ENCODE assay signal across 8 cellular contexts in genomic region chr1:37553598-37553926, GRCh38. TPM values are rescaled to one million over a fixed set of nuclear protein-coding genes. Genes with fewer than 3 reads are reported as not detected.
A peak's percentile ranks its signal among the peaks of the same experiment; 100 is the strongest.
DNase-seq lines count a peak whose midpoint lies in the region; ATAC-seq and TF ChIP-seq lines count a peak whose summit lies in the region.

No MANE protein-coding gene starts in this region.

- peaks cover 4 to 49% (median 7%) of the 10 kb centered on the region in 3 donors for H3K36me3 Mint-ChIP-seq in CD8-positive, alpha-beta memory T cell
- H3K36me3 Mint-ChIP-seq in neural progenitor cell = peaks cover 5% of the 10 kb centered on the region

- H3K27me3 Mint-ChIP-seq in CD8-positive, alpha-beta memory T cell = peaks cover 0 to 11% of the 10 kb centered on the region in 2 donors
- H3K27me3 Mint-ChIP-seq in neural progenitor cell (ENCODE audit: insufficient read depth, low read depth) = peaks cover 5% of the 10 kb centered on the region

- no peak for ATAC-seq in HG03342 (IDR thresholded peaks at IDR 0.05; ENCODE audit: unreplicated experiment)

- peaks cover 35% of the 10 kb centered on the region for H4K20me1 ChIP-seq in neural progenitor cell (ENCODE audit: low read depth)

- no peak for TF ChIP-seq CTCF in LNCaP clone FGC (IDR thresholded peaks at IDR 0.05; ENCODE audit: control insufficient read depth, extremely low read depth, insufficient read depth)
- no peak for TF ChIP-seq CTCF in neural progenitor cell (IDR thresholded peaks at IDR 0.05)

- peak overlapping the region; percentile 97 to 100 (median 99) for H3K4me3 Mint-ChIP-seq in CD8-positive, alpha-beta memory T cell
- H3K4me3 Mint-ChIP-seq in neural progenitor cell = peak overlapping the region; percentile 99

- CTCF ChIA-PET in CD8-positive, alpha-beta memory T cell (lab: Charles Lee) = interaction anchor here (1.2 to 1.7 kb wide), 4 partner anchors 39 to 129 kb away, joined by 3 to 7 read pairs (median 4); partner anchors contain the start of gene MEAF6

- peak overlapping the region; percentile 85 for H2AFZ ChIP-seq in neural progenitor cell (replicated peaks)

- peak overlapping the region; percentile 97 for H3K4me3 ChIP-seq in CD8-positive, alpha-beta memory T cell (ENCODE audit: low read length)
- H3K4me3 ChIP-seq in LNCaP clone FGC (ENCODE audit: low read depth, low read length) (peak overlapping the region; percentile 100), duodenal mucosa (ENCODE audit: low read depth in 1 of 2, low read length in 2 of 2) (peak overlapping the region; percentile 99 to 100), neural progenitor cell (peak overlapping the region; percentile 97)

- H3K9me3 ChIP-seq in CD8-positive, alpha-beta memory T cell (ENCODE audit: low read length) = no peaks in the 10 kb centered on the region
- H3K9me3 ChIP-seq in duodenal mucosa (ENCODE audit: control insufficient read depth in 1 of 2, low read length in 2 of 2) = no peaks in the 10 kb centered on the region
- no peaks in the 10 kb centered on the region for H3K9me3 ChIP-seq in neural progenitor cell (ENCODE audit: low read depth)

- no peaks in the 10 kb centered on the region for H3K27me3 ChIP-seq in CD8-positive, alpha-beta memory T cell (ENCODE audit: insufficient read depth, low read length, poor library complexity, severe bottlenecking)
- H3K27me3 ChIP-seq in duodenal mucosa (ENCODE audit: control insufficient read depth in 1 of 2, insufficient read depth in 2 of 2, low read length in 2 of 2) (no peaks in the 10 kb centered on the region), neural progenitor cell (no peaks in the 10 kb centered on the region)

- H3F3A ChIP-seq in neural progenitor cell (ENCODE audit: low read depth) = no peaks in the 10 kb centered on the region

- H3K9ac ChIP-seq in duodenal mucosa (ENCODE audit: low read depth in 1 of 2, low read length in 2 of 2) (peak overlapping the region; percentile 85 to 99), neural progenitor cell (peak overlapping the region; percentile 96)

- peaks cover 40 to 58% (median 46%) of the 10 kb centered on the region in 3 donors for H3K4me1 Mint-ChIP-seq in CD8-positive, alpha-beta memory T cell
- peaks cover 40% of the 10 kb centered on the region for H3K4me1 Mint-ChIP-seq in neural progenitor cell

- H3K79me2 ChIP-seq in neural progenitor cell (ENCODE audit: low read depth) = peaks cover 42% of the 10 kb centered on the region

- H3K4me1 ChIP-seq in CD8-positive, alpha-beta memory T cell (ENCODE audit: insufficient read depth, low read length) = peaks cover 18% of the 10 kb centered on the region
- peaks cover 20 to 22% of the 10 kb centered on the region in 2 donors for H3K4me1 ChIP-seq in duodenal mucosa (ENCODE audit: control insufficient read depth in 1 of 2, insufficient read depth in 2 of 2, low read length in 2 of 2)
- peaks cover 15% of the 10 kb centered on the region for H3K4me1 ChIP-seq in neural progenitor cell

- H3K27ac Mint-ChIP-seq in CD8-positive, alpha-beta memory T cell = peak overlapping the region; percentile 90 to 100 (median 98)
- H3K27ac Mint-ChIP-seq in neural progenitor cell = no peak overlapping the region

- no peak for DNase-seq in CD8-positive, alpha-beta memory T cell
- DNase-seq in LNCaP clone FGC (ENCODE audit: low read depth) (no peak), neural progenitor cell (ENCODE audit: low spot score) (no peak), HCEC 1CT (no peak), GM19240 (ENCODE audit: insufficient read length, low spot score) (no peak), NCI-H510A treated with DMSO at 0.1 percent for 48 hours (lab: John Stamatoyannopoulos, UW) (no peak)

- peak overlapping the region; percentile 100 for H3K4me2 ChIP-seq in neural progenitor cell

- POLR2A ChIA-PET in CD8-positive, alpha-beta memory T cell (lab: Charles Lee) = interaction anchor here (1.0 to 1.4 kb wide), 5 partner anchors 38 to 306 kb away, joined by 3 to 7 read pairs (median 3); partner anchors contain the start of genes CDCA8, MEAF6 and MTF1

- H3K9me3 Mint-ChIP-seq in CD8-positive, alpha-beta memory T cell = no peaks in the 10 kb centered on the region
- H3K9me3 Mint-ChIP-seq in neural progenitor cell = no peaks in the 10 kb centered on the region

- H3K36me3 ChIP-seq in CD8-positive, alpha-beta memory T cell (ENCODE audit: insufficient read depth, low read length) = no peaks in the 10 kb centered on the region
- H3K36me3 ChIP-seq in duodenal mucosa (ENCODE audit: control insufficient read depth in 1 of 2, insufficient read depth in 2 of 2, low read length in 2 of 2) (peaks cover 2 to 7% of the 10 kb centered on the region in 2 donors), neural progenitor cell (no peaks in the 10 kb centered on the region)

- peak overlapping the region; percentile 94 for H3K27ac ChIP-seq in CD8-positive, alpha-beta memory T cell (ENCODE audit: low read depth, low read length)
- H3K27ac ChIP-seq in duodenal mucosa (ENCODE audit: low read depth, low read length) = peak overlapping the region; percentile 88
- H3K27ac ChIP-seq in neural progenitor cell = peak overlapping the region; percentile 76

RNA-seq across cellular contexts. Expression of gene SNIP1, which starts 0.5 kb away (rescaled TPM):
- 10 to 100 TPM; 23.4 to 25.8 TPM for total RNA-seq in CD8-positive, alpha-beta memory T cell
- polyA plus RNA-seq in CD8-positive, alpha-beta memory T cell = 6.3 TPM
- 15.4 and 22.0 TPM in 2 replicates for total RNA-seq in neural progenitor cell (ENCODE audit: low replicate concordance)

RNA-seq across cellular contexts. Expression of gene DNALI1, which starts 3.2 kb away (rescaled TPM):
- not detected for total RNA-seq in CD8-positive, alpha-beta memory T cell
- 0.09 TPM for polyA plus RNA-seq in CD8-positive, alpha-beta memory T cell
- 30.3 and 36.5 TPM in 2 replicates for total RNA-seq in neural progenitor cell (ENCODE audit: low replicate concordance)

RNA-seq across cellular contexts. Expression of gene MEAF6, which starts 39.0 kb away (rescaled TPM):
- total RNA-seq in CD8-positive, alpha-beta memory T cell = 100 to 1,000 TPM; 102 to 113 TPM
- 163 TPM for polyA plus RNA-seq in CD8-positive, alpha-beta memory T cell
- 83.4 and 127 TPM in 2 replicates for total RNA-seq in neural progenitor cell (ENCODE audit: low replicate concordance)

RNA-seq across cellular contexts. Expression of gene GNL2, which starts 42.2 kb away (rescaled TPM):
- 10 to 100 TPM; 83.4 to 85.3 TPM for total RNA-seq in CD8-positive, alpha-beta memory T cell
- 53.4 TPM for polyA plus RNA-seq in CD8-positive, alpha-beta memory T cell
- 48.9 and 67.1 TPM in 2 replicates for total RNA-seq in neural progenitor cell (ENCODE audit: low replicate concordance)

Comparison
In these comparisons a context has a peak if more than half of its experiments do, and no peak if none do; other contexts are left out.
1. RNA of gene DNALI1, which starts 3.2 kb away (total RNA-seq): 30.3 to 36.5 TPM in neural progenitor cell; not detected in CD8-positive, alpha-beta memory T cell; every median in the first group is over 10 times any median in the second.
2. Peak in every context shown above with its lines, with median percentiles within 50 percentile points of each other: H3K27ac ChIP-seq and H3K4me3 ChIP-seq.